30 cellular contexts compared by ENCODE assay signal in the genomic region with DNA sequence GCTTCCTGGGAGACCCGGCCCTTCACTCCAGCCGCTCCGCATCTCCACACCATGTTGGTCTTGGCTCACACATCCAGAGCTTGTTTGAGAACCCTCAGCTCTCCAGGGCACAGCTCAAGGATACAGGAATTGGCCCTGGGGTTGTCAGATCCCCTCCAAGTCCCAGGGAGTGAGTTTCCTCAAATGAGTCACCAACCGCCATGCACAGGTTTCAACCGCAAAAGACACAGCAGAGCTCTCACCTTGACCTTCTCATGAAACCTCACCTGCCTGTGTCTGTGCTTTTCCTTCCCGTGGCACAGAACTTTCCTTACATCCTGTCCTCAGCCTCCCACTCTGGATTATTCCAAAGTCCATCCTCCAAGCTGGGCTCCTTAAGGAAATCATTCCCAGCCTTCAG. TPM values are rescaled to one million over a fixed set of nuclear protein-coding genes. Genes with fewer than 3 reads are reported as not detected.
DNase-seq lines count a peak whose midpoint lies in the region; ATAC-seq and TF ChIP-seq lines count a peak whose summit lies in the region.
"Had no signal": no experiment of that assay in that cellular context is flagged by ENCODE, and none has a peak within 500 bp of the region (broad histone marks: within the 10 kb centered on the region; RNA-seq: fewer than 3 reads in every experiment).

No MANE protein-coding gene starts in this region.

- H2BK15ac ChIP-seq in neuronal stem cell (ENCODE audit: low read length): no peak overlapping the region

- peaks cover 23% of the 10 kb centered on the region for H3K4me1 Mint-ChIP-seq in Calu3 (ENCODE audit: low read depth, unreplicated experiment)
- H3K4me1 Mint-ChIP-seq: naive thymus-derived CD8-positive, alpha-beta T cell had no signal

- intact Hi-C loops in Calu3 (cut with micrococcal nuclease; ENCODE audit: unreplicated experiment): no loop called here
- intact Hi-C loops in mammary epithelial cell (cut with micrococcal nuclease): no loop called here

- dilution Hi-C loops in mammary epithelial cell (cut with HindIII; ENCODE audit: low sequenced_read_pairs): no loop called here

- BruUV-seq in Calu3 (replicated peaks; lab: Mats Ljungman, UMichigan): no TSS peak
- no TSS peak for BruUV-seq in mammary epithelial cell (replicated peaks; lab: Mats Ljungman, UMichigan)

- no peak overlapping the region for H2BK120ac ChIP-seq in neuronal stem cell (ENCODE audit: low read depth, low read length)

- H3K27ac Mint-ChIP-seq in Calu3 (ENCODE audit: unreplicated experiment): peak overlapping the region; percentile 82
- H3K27ac Mint-ChIP-seq: CD4-positive, alpha-beta T cell had no signal

- H4K8ac ChIP-seq in neuronal stem cell (ENCODE audit: low read depth, low read length): no peak overlapping the region

- H3K27me3 ChIP-seq in mammary epithelial cell (ENCODE audit: insufficient read depth, low read length) (no peaks in the 10 kb centered on the region), neuronal stem cell (ENCODE audit: control insufficient read depth in 3 of 3, insufficient read depth in 3 of 3, low read depth in 1 of 3, low read length in 3 of 3) (peaks cover 0 to 3% (median 0%) of the 10 kb centered on the region in 3 experiments)
- H3K27me3 ChIP-seq: body of pancreas had no signal

- no peak for ATAC-seq in GM19035 (IDR thresholded peaks at IDR 0.05; ENCODE audit: unreplicated experiment)
- ATAC-seq: body of pancreas; heart right ventricle; left lung; naive thymus-derived CD8-positive, alpha-beta T cell; Panc1; stimulated activated naive CD8-positive, alpha-beta T cell treated with anti-CD3 and anti-CD28 coated beads, Interleukin-15, Interleukin-2, amounts not matched to agents 100 U/mL and 50 U/mL, for 24 hours had no signal

- no peak overlapping the region for H2BK5ac ChIP-seq in neuronal stem cell (ENCODE audit: low read length)

- no peaks in the 10 kb centered on the region for H3K79me1 ChIP-seq in neuronal stem cell (ENCODE audit: low read depth, low read length)

- in situ Hi-C loops in mammary epithelial cell (cut with MboI; ENCODE audit: low sequenced_read_pairs in 2 of 2): no loop called here

- H3K27ac ChIP-seq in mammary epithelial cell (ENCODE audit: insufficient read depth, low read depth, low read length): no peak overlapping the region
- H3K27ac ChIP-seq in neuronal stem cell (replicated peaks; ENCODE audit: low read length): no peak overlapping the region
- H3K27ac ChIP-seq: body of pancreas, heart right ventricle, left lung, SJCRH30, tibial artery had no signal

- no peak overlapping the region for H4K91ac ChIP-seq in neuronal stem cell (ENCODE audit: low read depth, low read length, poor library complexity)

- peak overlapping the region; percentile 43 for H3K23ac ChIP-seq in neuronal stem cell (ENCODE audit: low read depth, low read length, poor library complexity)

- no peak overlapping the region for H3K4me3 Mint-ChIP-seq in Calu3 (ENCODE audit: low read depth, unreplicated experiment)
- H3K4me3 Mint-ChIP-seq: CD4-positive, alpha-beta T cell; naive thymus-derived CD8-positive, alpha-beta T cell had no signal

- H2BK12ac ChIP-seq in neuronal stem cell (ENCODE audit: low read length): no peak overlapping the region

- H3K18ac ChIP-seq in neuronal stem cell (ENCODE audit: low read length): no peak overlapping the region

- H3K9ac ChIP-seq in mammary epithelial cell (ENCODE audit: insufficient read depth, low read length) (no peak overlapping the region), neuronal stem cell (ENCODE audit: low read depth, low read length, poor library complexity) (no peak overlapping the region)

- no peaks in the 10 kb centered on the region for H4K20me1 ChIP-seq in mammary epithelial cell (ENCODE audit: insufficient read depth, low read length)

- H2AFZ ChIP-seq in mammary epithelial cell (ENCODE audit: low read depth, low read length): no peak overlapping the region
- no peak overlapping the region for H2AFZ ChIP-seq in neuronal stem cell (ENCODE audit: low read length)

- H3K36me3 ChIP-seq in mammary epithelial cell (ENCODE audit: insufficient read depth, low read length): no peaks in the 10 kb centered on the region
- H3K36me3 ChIP-seq in neuronal stem cell (replicated peaks in 1 of 2; ENCODE audit: control insufficient read depth in 2 of 2, insufficient read depth in 2 of 2, low read length in 2 of 2): no peaks in the 10 kb centered on the region
- H3K36me3 ChIP-seq: heart right ventricle, left lung, SJCRH30, tibial artery had no signal

- no peak overlapping the region for H3K4me2 ChIP-seq in mammary epithelial cell (ENCODE audit: insufficient read depth, low read depth, low read length)
- no peak overlapping the region for H3K4me2 ChIP-seq in neuronal stem cell (ENCODE audit: insufficient read depth, low read length, poor library complexity, severe bottlenecking)

- WGBS in mammary epithelial cell (ENCODE audit: low coverage, missing lambda C conversion rate): 85% methylated on average over 6 of the region's 6 CpGs
- WGBS in neuronal stem cell (ENCODE audit: extremely low coverage in 2 of 2, insufficient read length in 2 of 2, insufficient replicate concordance in 1 of 2), 2 donors: no CpG with 5 or more reads among the region's 6 CpGs

- no peak overlapping the region for H3K14ac ChIP-seq in neuronal stem cell (ENCODE audit: low read length)

- H3K79me2 ChIP-seq in mammary epithelial cell (ENCODE audit: insufficient read depth, low read length): no peaks in the 10 kb centered on the region

- H3K9me3 ChIP-seq in mammary epithelial cell (replicated peaks; ENCODE audit: insufficient read depth, low read length) (peaks cover 3% of the 10 kb centered on the region), neuronal stem cell (replicated peaks in 1 of 2; ENCODE audit: control insufficient read depth in 2 of 2, insufficient read depth in 1 of 2, low read depth in 1 of 2, low read length in 2 of 2) (no peaks in the 10 kb centered on the region)
- H3K9me3 ChIP-seq: body of pancreas, tibial artery had no signal

- H3K27me3 Mint-ChIP-seq in Calu3 (ENCODE audit: unreplicated experiment): no peaks in the 10 kb centered on the region

- H3K4me3 ChIP-seq in mammary epithelial cell (replicated peaks in 1 of 3; ENCODE audit: insufficient read depth in 1 of 3, low read depth in 2 of 3, low read length in 3 of 3) (no peak overlapping the region), neuronal stem cell (ENCODE audit: low read length in 2 of 2) (no peak overlapping the region)
- H3K4me3 ChIP-seq: body of pancreas, heart right ventricle, left lung, SJCRH30, tibial artery had no signal

- peaks cover 17% of the 10 kb centered on the region for H3K36me3 Mint-ChIP-seq in Calu3 (ENCODE audit: insufficient read depth, unreplicated experiment)
- H3K36me3 Mint-ChIP-seq: naive thymus-derived CD8-positive, alpha-beta T cell had no signal

- no peaks in the 10 kb centered on the region for H3K9me3 Mint-ChIP-seq in Calu3 (ENCODE audit: low read depth, unreplicated experiment)
- H3K9me3 Mint-ChIP-seq: CD4-positive, alpha-beta T cell had no signal

- H3K4ac ChIP-seq in neuronal stem cell (ENCODE audit: low read length): no peak overlapping the region

- CTCF ChIA-PET in Calu3 (lab: Charles Lee): interaction anchor here (1.0 kb wide), 1 partner anchor 39 kb away, joined by 4 read pairs; no protein-coding TSS in a partner anchor
- CTCF ChIA-PET in mammary epithelial cell (lab: Charles Lee; ENCODE audit: low non-redundant PET): no interaction called here

- H3K4me1 ChIP-seq in mammary epithelial cell (ENCODE audit: insufficient read depth, low read length) (no peaks in the 10 kb centered on the region), neuronal stem cell (ENCODE audit: control insufficient read depth in 2 of 2, insufficient read depth in 1 of 2, low read depth in 1 of 2, low read length in 2 of 2) (no peaks in the 10 kb centered on the region)
- H3K4me1 ChIP-seq: body of pancreas, SJCRH30, tibial artery had no signal

- TF ChIP-seq CTCF in Calu3 (IDR thresholded peaks at IDR 0.05; ENCODE audit: unreplicated experiment): no peak
- no peak for TF ChIP-seq CTCF in mammary epithelial cell (conservative IDR thresholded peaks at IDR 0.05 in 1 of 2, IDR thresholded peaks at IDR 0.05 in 1 of 2; ENCODE audit: extremely low read depth in 1 of 2, insufficient read depth in 1 of 2, low read depth in 1 of 2, low read length in 2 of 2)

- H2AK5ac ChIP-seq in neuronal stem cell (ENCODE audit: low read depth, low read length): no peak overlapping the region

- peak; percentile 63 for DNase-seq in Calu3
- DNase-seq in M059J (ENCODE audit: low read depth): peak; percentile 29
- DNase-seq in mammary epithelial cell: peak; percentile 74
- no peak for DNase-seq in neuronal stem cell (ENCODE audit: low spot score)
- DNase-seq in DMS 273 treated with DMSO at 0.1 percent for 48 hours (lab: John Stamatoyannopoulos, UW): no peak
- DNase-seq in NCI-H510A treated with DMSO at 0.1 percent for 48 hours (lab: John Stamatoyannopoulos, UW): no peak
- DNase-seq in NCI-H446 treated with DMSO at 0.1 percent for 48 hours (lab: John Stamatoyannopoulos, UW): no peak
- DNase-seq: activated CD4-positive, CD25-positive, alpha-beta regulatory T cell treated with anti-CD3 and anti-CD28 coated beads, Interleukin-2, amount 50 U/mL, for 72 hours; activated gamma-delta T cell; body of pancreas; CD4-positive, alpha-beta T cell; effector CD4-positive, alpha-beta T cell; erythroblast; foreskin fibroblast; H7; heart right ventricle; left lung; naive thymus-derived CD8-positive, alpha-beta T cell; NCI-H1436; NK-92 treated with Interleukin-12 subunit alpha and Interleukin-12 subunit beta, amount 100 ng/mL, for 24 hours; SJCRH30; stimulated activated CD4-positive, alpha-beta T cell treated with anti-CD3 and anti-CD28 coated beads, Interleukin-12 subunit alpha, Interleukin-12 subunit beta, amount 100 ng/mL, for 4 hours; stimulated activated naive CD8-positive, alpha-beta T cell treated with anti-CD3 and anti-CD28 coated beads, Interleukin-15, Interleukin-2, amounts not matched to agents 100 U/mL and 50 U/mL, for 24 hours; T-helper 1 cell; tibial artery had no signal

RNA-seq across cellular contexts. Expression of gene AZGP1, which starts 20.6 kb away (rescaled TPM):
- total RNA-seq in Calu3 (2022) (15.4 and 25.6 TPM in 2 replicates), mammary epithelial cell (1 to 10 TPM in 1 of 2 donors, not detected in 1; 9.3 TPM)
- total RNA-seq in M059J (2014; rRNA removed; shearing (Covaris generic)): 0.62 TPM in 1 of 2 replicates, not detected in the other
- polyA plus RNA-seq in mammary epithelial cell: 0.14 TPM
- not detected for polyA minus RNA-seq in mammary epithelial cell
- not detected for polyA plus RNA-seq in neuronal stem cell (2013, experiment 1 of 2)
- polyA plus RNA-seq in neuronal stem cell (2013, experiment 2 of 2): not detected
- total RNA-seq: CD4-positive, alpha-beta T cell; chondrocyte; H7; naive thymus-derived CD8-positive, alpha-beta T cell; NCI-H460; osteocyte; SJCRH30 had no signal
- polyA plus RNA-seq: naive thymus-derived CD8-positive, alpha-beta T cell had no signal

RNA-seq across cellular contexts. Expression of gene GJC3, which starts 25.8 kb away (rescaled TPM):
- not detected in 2 replicates for total RNA-seq in Calu3 (2022)
- total RNA-seq in M059J (2014; rRNA removed; shearing (Covaris generic)): not detected in 2 replicates
- under 1 TPM in 1 of 2 donors, not detected in 1; 0.38 TPM for total RNA-seq in mammary epithelial cell
- polyA plus RNA-seq in mammary epithelial cell: 0.11 TPM
- not detected for polyA minus RNA-seq in mammary epithelial cell
- 0.15 TPM for polyA plus RNA-seq in neuronal stem cell (2013, experiment 1 of 2)
- polyA plus RNA-seq in neuronal stem cell (2013, experiment 2 of 2): 0.32 TPM
- total RNA-seq: body of pancreas, chondrocyte, NCI-H460, osteocyte, SJCRH30 had no signal

RNA-seq across cellular contexts. Expression of gene TRIM4, which starts 35.9 kb away (rescaled TPM):
- 15.9 and 16.9 TPM in 2 replicates for total RNA-seq in Calu3 (2022)
- 10.3 and 17.8 TPM in 2 replicates for total RNA-seq in M059J (2014; rRNA removed; shearing (Covaris generic))
- 10 to 100 TPM; 23.2 to 24.5 TPM for total RNA-seq in mammary epithelial cell
- polyA plus RNA-seq in mammary epithelial cell: 10.5 TPM
- 9.8 TPM for polyA minus RNA-seq in mammary epithelial cell
- polyA plus RNA-seq in neuronal stem cell (2013, experiment 1 of 2): 1.4 TPM
- 1.4 TPM for polyA plus RNA-seq in neuronal stem cell (2013, experiment 2 of 2)

Comparison
In these comparisons a context has a peak if more than half of its experiments do, and no peak if none do; other contexts are left out.
1. DNase-seq: peak in Calu3 (single experiment), M059J (single experiment) and mammary epithelial cell (single experiment); none in neuronal stem cell (single experiment), DMS 273 treated with DMSO at 0.1 percent for 48 hours (single experiment), NCI-H510A treated with DMSO at 0.1 percent for 48 hours (single experiment) and NCI-H446 treated with DMSO at 0.1 percent for 48 hours (single experiment).